ENCODE assay signal across 30 cellular contexts in the genomic region with DNA sequence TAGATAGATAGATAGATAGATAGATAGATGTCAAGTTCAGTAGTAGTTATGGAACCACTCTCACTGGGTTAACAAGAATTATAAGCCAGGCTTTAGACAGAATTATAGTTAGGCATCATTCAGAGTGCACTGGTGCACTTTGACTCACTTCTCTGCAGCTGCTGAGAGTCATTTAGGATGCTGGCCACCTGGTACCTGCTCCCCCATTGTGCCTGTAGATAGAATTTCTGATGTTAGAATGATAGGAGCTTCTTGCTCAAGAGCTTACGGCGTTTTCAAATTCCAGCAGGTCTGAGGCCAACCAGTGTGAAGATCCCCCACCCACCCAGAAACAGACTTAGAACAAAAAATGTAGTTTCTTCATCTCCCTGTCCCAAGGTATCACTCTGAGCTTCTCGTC.
"Had no signal": no experiment of that assay in that cellular context is flagged by ENCODE, and none has a peak within 500 bp of the region (broad histone marks: within the 10 kb centered on the region; RNA-seq: fewer than 3 reads in every experiment).

No MANE protein-coding gene starts in this region.

- H3K4me3 ChIP-seq: ascending aorta, breast epithelium, cardiac muscle cell, colonic mucosa, esophagus squamous epithelium, gastroesophageal sphincter, heart right ventricle had no signal

- H3K27me3 Mint-ChIP-seq: activated CD4-positive, alpha-beta memory T cell treated with anti-CD3 and anti-CD28 coated beads for 36 hours; activated CD4-positive, alpha-beta T cell treated with anti-CD3 and anti-CD28 coated beads for 36 hours; activated CD4-positive, alpha-beta T cell treated with anti-CD3 and anti-CD28 coated beads, Interleukin-2, amount 10 ng/mL, durations not matched to agents 24 days and 14 days; activated CD8-positive, alpha-beta memory T cell treated with anti-CD3 and anti-CD28 coated beads, Interleukin-2, amount 10 ng/mL, durations not matched to agents 7 days and 5 days; activated naive CD4-positive, alpha-beta T cell treated with anti-CD3 and anti-CD28 coated beads, Interleukin-2, amount 50 U/mL, for 24 hours had no signal

- H3K27ac ChIP-seq: ascending aorta, breast epithelium, cardiac muscle cell, colonic mucosa, epithelial cell of prostate, esophagus squamous epithelium, gastroesophageal sphincter, heart right ventricle had no signal

- H3K9me3 Mint-ChIP-seq: activated naive CD4-positive, alpha-beta T cell treated with anti-CD3 and anti-CD28 coated beads for 36 hours; brain had no signal

- H3K36me3 Mint-ChIP-seq: activated CD4-positive, alpha-beta memory T cell treated with anti-CD3 and anti-CD28 coated beads for 36 hours; activated naive CD4-positive, alpha-beta T cell treated with anti-CD3 and anti-CD28 coated beads, Interleukin-2, amount 50 U/mL, for 24 hours; brain had no signal

- DNase-seq: activated CD4-positive, alpha-beta memory T cell treated with anti-CD3 and anti-CD28 coated beads for 36 hours; activated CD4-positive, alpha-beta T cell treated with anti-CD3 and anti-CD28 coated beads for 36 hours; activated CD4-positive, alpha-beta T cell treated with anti-CD3 and anti-CD28 coated beads, Interleukin-2, amount 10 ng/mL, durations not matched to agents 24 days and 14 days; activated CD4-positive, CD25-positive, alpha-beta regulatory T cell; activated CD4-positive, CD25-positive, alpha-beta regulatory T cell treated with anti-CD3 and anti-CD28 coated beads, Interleukin-2, amount 50 U/mL, for 72 hours; activated CD8-positive, alpha-beta memory T cell treated with anti-CD3 and anti-CD28 coated beads, Interleukin-2, amount 10 ng/mL, durations not matched to agents 7 days and 5 days; activated CD8-positive, alpha-beta memory T cell treated with anti-CD3 and anti-CD28 coated beads, Interleukin-2, amount 50 U/mL, for 4 hours; activated CD8-positive, alpha-beta T cell treated with anti-CD3 and anti-CD28 coated beads, Interleukin-2, amount 10 ng/mL, durations not matched to agents 7 days and 5 days; activated effector memory CD4-positive, alpha-beta T cell treated with anti-CD3 and anti-CD28 coated beads, Interleukin-2, amount 50 U/mL, for 16 hours; activated naive CD4-positive, alpha-beta T cell treated with anti-CD3 and anti-CD28 coated beads for 36 hours; activated naive CD8-positive, alpha-beta T cell treated with anti-CD3 and anti-CD28 coated beads, Interleukin-2, amount 10 ng/mL, durations not matched to agents 7 days and 5 days; activated T-cell treated with anti-CD3 and anti-CD28 coated beads, Interleukin-2, amount 50 U/mL, for 1 hour; activated T-cell treated with anti-CD3 and anti-CD28 coated beads, Interleukin-2, amount 50 U/mL, for 48 hours; central memory CD4-positive, alpha-beta T cell; cerebellar nuclear complex; colonic mucosa; effector CD8-positive, alpha-beta T cell; esophagus squamous epithelium; foreskin melanocyte; heart right ventricle; T-helper 2 cell had no signal

- H3K9me3 ChIP-seq: ascending aorta, breast epithelium, colonic mucosa, esophagus squamous epithelium, gastroesophageal sphincter, heart right ventricle had no signal

- H3K4me3 Mint-ChIP-seq: activated CD4-positive, alpha-beta memory T cell treated with anti-CD3 and anti-CD28 coated beads for 36 hours; activated CD4-positive, alpha-beta T cell treated with anti-CD3 and anti-CD28 coated beads for 36 hours; activated CD4-positive, alpha-beta T cell treated with anti-CD3 and anti-CD28 coated beads, Interleukin-2, amount 10 ng/mL, durations not matched to agents 24 days and 14 days; activated CD8-positive, alpha-beta memory T cell treated with anti-CD3 and anti-CD28 coated beads, Interleukin-2, amount 10 ng/mL, durations not matched to agents 7 days and 5 days; activated CD8-positive, alpha-beta T cell treated with anti-CD3 and anti-CD28 coated beads, Interleukin-2, amount 10 ng/mL, durations not matched to agents 7 days and 5 days; activated naive CD4-positive, alpha-beta T cell treated with anti-CD3 and anti-CD28 coated beads for 36 hours; activated naive CD4-positive, alpha-beta T cell treated with anti-CD3 and anti-CD28 coated beads, Interleukin-2, amount 50 U/mL, for 24 hours; activated naive CD8-positive, alpha-beta T cell treated with anti-CD3 and anti-CD28 coated beads, Interleukin-2, amount 10 ng/mL, durations not matched to agents 7 days and 5 days; activated T-helper 1 cell treated with anti-CD3 and anti-CD28 coated beads, Interleukin-12 subunit alpha, Interleukin-12 subunit beta, Interleukin-2, Interleukin-4 antibody, amounts not matched to agents 30 ng/mL and 10 ng/mL and 1 ng/mL, durations not matched to agents 14 hours and 24 hours and 36 hours; brain had no signal

- H3K27me3 ChIP-seq: ascending aorta, breast epithelium, cardiac muscle cell, colonic mucosa, esophagus squamous epithelium, gastroesophageal sphincter, heart right ventricle had no signal

- H3K4me1 Mint-ChIP-seq: activated CD4-positive, alpha-beta T cell treated with anti-CD3 and anti-CD28 coated beads for 36 hours; activated CD8-positive, alpha-beta memory T cell treated with anti-CD3 and anti-CD28 coated beads, Interleukin-2, amount 10 ng/mL, durations not matched to agents 7 days and 5 days; brain had no signal

- H3K27ac Mint-ChIP-seq: activated CD4-positive, alpha-beta memory T cell treated with anti-CD3 and anti-CD28 coated beads for 36 hours; activated CD4-positive, alpha-beta T cell treated with anti-CD3 and anti-CD28 coated beads for 36 hours; activated CD4-positive, alpha-beta T cell treated with anti-CD3 and anti-CD28 coated beads, Interleukin-2, amount 10 ng/mL, durations not matched to agents 24 days and 14 days; activated CD8-positive, alpha-beta memory T cell treated with anti-CD3 and anti-CD28 coated beads, Interleukin-2, amount 10 ng/mL, durations not matched to agents 7 days and 5 days; activated CD8-positive, alpha-beta T cell treated with anti-CD3 and anti-CD28 coated beads, Interleukin-2, amount 10 ng/mL, durations not matched to agents 7 days and 5 days; activated naive CD4-positive, alpha-beta T cell treated with anti-CD3 and anti-CD28 coated beads for 36 hours; activated naive CD4-positive, alpha-beta T cell treated with anti-CD3 and anti-CD28 coated beads, Interleukin-2, amount 50 U/mL, for 24 hours; activated naive CD8-positive, alpha-beta T cell treated with anti-CD3 and anti-CD28 coated beads, Interleukin-2, amount 10 ng/mL, durations not matched to agents 7 days and 5 days; activated T-helper 1 cell treated with anti-CD3 and anti-CD28 coated beads, Interleukin-12 subunit alpha, Interleukin-12 subunit beta, Interleukin-2, Interleukin-4 antibody, amounts not matched to agents 30 ng/mL and 10 ng/mL and 1 ng/mL, durations not matched to agents 14 hours and 24 hours and 36 hours; activated T-helper 2 cell treated with anti-CD3 and anti-CD28 coated beads, Interferon-gamma antibody, Interleukin-2, Interleukin-4, amounts not matched to agents 10 μg/mL and 5 μg/mL and 100 μg/mL, durations not matched to agents 14 hours and 24 hours and 36 hours; brain had no signal

- H3K4me1 ChIP-seq: ascending aorta, breast epithelium, colonic mucosa, esophagus squamous epithelium, gastroesophageal sphincter, heart right ventricle had no signal

- H3K36me3 ChIP-seq: ascending aorta, breast epithelium, cardiac muscle cell, colonic mucosa, esophagus squamous epithelium, gastroesophageal sphincter, heart right ventricle had no signal
